Comparison of ENCODE assay signal across 8 cellular contexts in the genomic region with DNA sequence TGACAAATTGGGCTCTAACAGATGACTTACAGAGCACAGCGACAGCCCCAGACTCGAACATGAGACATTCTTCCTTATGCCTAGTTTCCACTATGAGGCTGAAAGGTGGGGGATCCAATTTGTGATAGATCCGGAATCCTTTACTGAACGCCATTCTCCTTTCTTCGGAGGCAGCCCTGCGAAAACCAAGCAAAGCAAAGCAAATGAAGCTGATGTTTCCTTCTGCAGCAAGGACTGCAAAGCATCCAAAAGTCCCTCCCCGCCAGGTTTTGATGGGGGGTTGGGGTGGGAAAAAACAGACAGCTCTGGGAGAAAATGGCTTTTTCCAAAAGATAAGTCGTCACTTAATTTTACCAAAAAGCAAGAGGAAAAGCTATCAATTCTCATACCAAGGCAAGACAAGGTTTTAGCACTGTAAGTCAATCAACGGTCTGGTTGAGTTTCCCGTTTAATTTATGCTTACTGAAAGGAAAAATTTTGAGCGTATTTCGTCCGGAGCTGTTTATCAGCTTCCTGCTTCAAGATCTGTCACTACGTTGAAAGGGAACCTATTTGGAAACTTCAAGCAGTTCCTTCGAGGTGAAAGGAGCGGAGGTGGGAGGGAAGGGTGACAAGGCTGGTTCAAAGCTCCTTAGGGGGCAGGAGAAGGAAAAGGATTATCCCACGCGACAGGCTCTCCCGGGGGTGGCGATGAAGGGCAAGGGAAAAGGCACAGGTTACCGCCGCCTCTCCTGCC. TPM values are rescaled to one million over a fixed set of nuclear protein-coding genes. Genes with fewer than 3 reads are reported as not detected.
A peak's percentile ranks its signal among the peaks of the same experiment; 100 is the strongest.
DNase-seq lines count a peak whose midpoint lies in the region; ATAC-seq and FAIRE-seq lines count a peak whose summit lies in the region.

No MANE protein-coding gene starts in this region.

- H3K9me3 Mint-ChIP-seq in central memory CD8-positive, alpha-beta T cell, result no peaks in the 10 kb centered on the region
- no peaks in the 10 kb centered on the region for H3K9me3 Mint-ChIP-seq in stimulated activated effector memory CD8-positive, alpha-beta T cell treated with anti-CD3 and anti-CD28 coated beads, Interleukin-12 subunit alpha, Interleukin-12 subunit beta, amount 100 ng/mL, for 72 hours

- peak overlapping the region; percentile 85 for H3K27ac Mint-ChIP-seq in central memory CD8-positive, alpha-beta T cell (ENCODE audit: low read depth)
- H3K27ac Mint-ChIP-seq in stimulated activated effector memory CD8-positive, alpha-beta T cell treated with anti-CD3 and anti-CD28 coated beads, Interleukin-12 subunit alpha, Interleukin-12 subunit beta, amount 100 ng/mL, for 72 hours, result peak overlapping the region; percentile 95

- FAIRE-seq in HTR-8/SVneo (lab: Jason Lieb, UNC), result no peak

- H3K4me1 Mint-ChIP-seq in central memory CD8-positive, alpha-beta T cell, result peaks cover 33% of the 10 kb centered on the region
- H3K4me1 Mint-ChIP-seq in stimulated activated effector memory CD8-positive, alpha-beta T cell treated with anti-CD3 and anti-CD28 coated beads, Interleukin-12 subunit alpha, Interleukin-12 subunit beta, amount 100 ng/mL, for 72 hours, result peaks cover 20% of the 10 kb centered on the region

- no peak for ATAC-seq in central memory CD8-positive, alpha-beta T cell (replicated peaks; ENCODE audit: extremely low read depth, poor library complexity, severe bottlenecking)
- ATAC-seq in stimulated activated effector memory CD8-positive, alpha-beta T cell treated with anti-CD3 and anti-CD28 coated beads, Interleukin-12 subunit alpha, Interleukin-12 subunit beta, amount 100 ng/mL, for 72 hours, result peak; percentile 0
- ATAC-seq in GM19467 (IDR thresholded peaks at IDR 0.05; ENCODE audit: unreplicated experiment), result no peak
- ATAC-seq in HG03039 (IDR thresholded peaks at IDR 0.05; ENCODE audit: unreplicated experiment), result no peak

- peak overlapping the region; percentile 99 for H3K4me3 Mint-ChIP-seq in central memory CD8-positive, alpha-beta T cell
- peak overlapping the region; percentile 92 for H3K4me3 Mint-ChIP-seq in stimulated activated effector memory CD8-positive, alpha-beta T cell treated with anti-CD3 and anti-CD28 coated beads, Interleukin-12 subunit alpha, Interleukin-12 subunit beta, amount 100 ng/mL, for 72 hours

- H3K27me3 Mint-ChIP-seq in central memory CD8-positive, alpha-beta T cell, result no peaks in the 10 kb centered on the region

- DNase-seq in Daoy (ENCODE audit: low read depth) (peak; percentile 53), HTR-8/SVneo (ENCODE audit: insufficient read length, low spot score) (peak; percentile 25), SKM-1 (lab: John Stamatoyannopoulos, UW; ENCODE audit: unreplicated experiment) (peak; percentile 15), kidney tubule cell (ENCODE audit: low spot score) (peak; percentile 53)
- no peak for DNase-seq in central memory CD8-positive, alpha-beta T cell (ENCODE audit: low spot score in 2 of 2)
- DNase-seq in stimulated activated effector memory CD8-positive, alpha-beta T cell treated with anti-CD3 and anti-CD28 coated beads, Interleukin-12 subunit alpha, Interleukin-12 subunit beta, amount 100 ng/mL, for 72 hours (ENCODE audit: low spot score in 2 of 2), result peak; percentile 20 to 74

- H3K36me3 Mint-ChIP-seq in central memory CD8-positive, alpha-beta T cell (ENCODE audit: insufficient read depth), result peaks cover 23% of the 10 kb centered on the region
- peaks cover 41% of the 10 kb centered on the region for H3K36me3 Mint-ChIP-seq in stimulated activated effector memory CD8-positive, alpha-beta T cell treated with anti-CD3 and anti-CD28 coated beads, Interleukin-12 subunit alpha, Interleukin-12 subunit beta, amount 100 ng/mL, for 72 hours

RNA-seq across cellular contexts. Expression of gene SYNJ1, which starts 0.9 kb away (rescaled TPM):
- 4.3 and 8.7 TPM in 2 replicates for total RNA-seq in Daoy (2014; rRNA removed; shearing (Covaris generic))

RNA-seq across cellular contexts. Expression of gene PAXBP1, which starts 44.6 kb away (rescaled TPM):
- 39.9 and 46.1 TPM in 2 replicates for total RNA-seq in Daoy (2014; rRNA removed; shearing (Covaris generic))

Comparison
In these comparisons a context has a peak if more than half of its experiments do, and no peak if none do; other contexts are left out.
1. DNase-seq: peak in Daoy (single experiment), HTR-8/SVneo (single experiment), SKM-1 (single experiment), kidney tubule cell (single experiment) and stimulated activated effector memory CD8-positive, alpha-beta T cell treated with anti-CD3 and anti-CD28 coated beads, Interleukin-12 subunit alpha, Interleukin-12 subunit beta, amount 100 ng/mL, for 72 hours (2 of 2); none in central memory CD8-positive, alpha-beta T cell (0 of 2).